In genomic region chr6:18359237-18359885, GRCh38 we compare ENCODE assay signal across 10 cellular contexts. TPM values are rescaled to one million over a fixed set of nuclear protein-coding genes. Genes with fewer than 3 reads are reported as not detected.
DNase-seq lines count a peak whose midpoint lies in the region; ATAC-seq and TF ChIP-seq lines count a peak whose summit lies in the region.
"Had no signal": no experiment of that assay in that cellular context is flagged by ENCODE, and none has a peak within 500 bp of the region (broad histone marks: within the 10 kb centered on the region; RNA-seq: fewer than 3 reads in every experiment).

No MANE protein-coding gene starts in this region.

- intact Hi-C loops in upper lobe of right lung (cut with DNase I), result no loop called here
- intact Hi-C loops in posterior vena cava (cut with DNase I), result no loop called here

- TF ChIP-seq CTCF in upper lobe of right lung (IDR thresholded peaks at IDR 0.05), result no peak

- peaks cover 8% of the 10 kb centered on the region for H3K4me1 ChIP-seq in upper lobe of right lung

- no peak overlapping the region for H3K4me3 ChIP-seq in upper lobe of right lung

- H3K27me3 ChIP-seq in upper lobe of right lung, result no peaks in the 10 kb centered on the region

- no peaks in the 10 kb centered on the region for H3K36me3 ChIP-seq in upper lobe of right lung

- H3K9me3 ChIP-seq in upper lobe of right lung, result no peaks in the 10 kb centered on the region

- ATAC-seq in HG02798 (IDR thresholded peaks at IDR 0.05; ENCODE audit: poor library complexity, unreplicated experiment) (peak; percentile 99), upper lobe of right lung (peak; percentile 55)

- H3K27ac ChIP-seq in upper lobe of right lung, result no peak overlapping the region

- DNase-seq in SKM-1 treated with dmso at 0.1 percent for 144 hours (lab: John Stamatoyannopoulos, UW; ENCODE audit: unreplicated experiment) (peak; percentile 29), SKM-1 (lab: John Stamatoyannopoulos, UW; ENCODE audit: unreplicated experiment) (no peak), NAMALWA (ENCODE audit: low spot score) (peak; percentile 79), upper lobe of right lung (no peak), posterior vena cava (ENCODE audit: low spot score) (no peak), mesenteric fat pad (ENCODE audit: low spot score) (no peak)
- no peak for DNase-seq in stimulated activated CD8-positive, alpha-beta memory T cell treated with anti-CD3 and anti-CD28 coated beads, Interleukin-4, amount 100 ng/mL, for 48 hours
- DNase-seq: activated CD4-positive, alpha-beta T cell treated with anti-CD3 and anti-CD28 coated beads, Interleukin-2, amount 50 U/mL, for 1 hour; IMR-90 had no signal

RNA-seq across cellular contexts. Expression of gene RNF144B, which starts 27.8 kb away (rescaled TPM):
- total RNA-seq in upper lobe of right lung, result 82.4 TPM
- 10 to 100 TPM; 21.5 to 26.0 TPM for total RNA-seq in posterior vena cava
- total RNA-seq in mesenteric fat pad, result 41.6 TPM

Comparison
In these comparisons a context has a peak if more than half of its experiments do, and no peak if none do; other contexts are left out.
1. DNase-seq: peak in SKM-1 treated with dmso at 0.1 percent for 144 hours (single experiment) and NAMALWA (single experiment); none in SKM-1 (single experiment), upper lobe of right lung (single experiment), posterior vena cava (single experiment), stimulated activated CD8-positive, alpha-beta memory T cell treated with anti-CD3 and anti-CD28 coated beads, Interleukin-4, amount 100 ng/mL, for 48 hours (single experiment) and mesenteric fat pad (single experiment).